In genomic region chr13:91464336-91464735, GRCh38 we compare ENCODE assay signal across 2 cellular contexts.
TF ChIP-seq lines count a peak whose summit lies in the region.

No MANE protein-coding gene starts in this region.

TF ChIP-seq in A549, 52 proteins besides CTCF, POLR2A, EP300 and RAD21 (continued from another document):
- no peak for TF ChIP-seq PBX3 (IDR thresholded peaks at IDR 0.05)
- TF ChIP-seq E2F6 (IDR thresholded peaks at IDR 0.05; ENCODE audit: borderline replicate concordance, low read depth), result no peak
- TF ChIP-seq NFE2L2 (conservative IDR thresholded peaks at IDR 0.05; ENCODE audit: low read length), result peak; percentile 61
- TF ChIP-seq TP53 (CRISPR knock-in tag; IDR thresholded peaks at IDR 0.05), result no peak

TF ChIP-seq in K562, 482 proteins besides CTCF, POLR2A, EP300 and RAD21 (continued from another document):
- TF ChIP-seq ZNF407 (IDR thresholded peaks at IDR 0.05; ENCODE audit: low read depth) (no peak), RUNX1 (IDR thresholded peaks at IDR 0.05; ENCODE audit: low read depth) (no peak), PTTG1 (tag; IDR thresholded peaks at IDR 0.05; ENCODE audit: low read depth) (no peak), ZFP91 (CRISPR knock-in tag; IDR thresholded peaks at IDR 0.05) (no peak), NFIC (IDR thresholded peaks at IDR 0.05) (no peak), RBM14 (IDR thresholded peaks at IDR 0.05; ENCODE audit: borderline replicate concordance, insufficient read depth, low read depth, low read length) (no peak), NFE2L1 (tag; IDR thresholded peaks at IDR 0.05; ENCODE audit: borderline replicate concordance, low read depth) (peak; percentile 87), MAFK (IDR thresholded peaks at IDR 0.05; ENCODE audit: low read length) (peak; percentile 77), MAFG (tag; conservative IDR thresholded peaks at IDR 0.05) (peak; percentile 95), NFATC3 (IDR thresholded peaks at IDR 0.05) (no peak), ZNF316 (IDR thresholded peaks at IDR 0.05) (peak; percentile 94), NUFIP1 (IDR thresholded peaks at IDR 0.05; ENCODE audit: partially characterized antibody) (no peak), GATAD2A (IDR thresholded peaks at IDR 0.05) (0 out of 2 replicates have a peak, but pooled peaks have one; percentile 32), MAFF (IDR thresholded peaks at IDR 0.05; ENCODE audit: low read length) (peak; percentile 78), CEBPG (CRISPR knock-in tag; IDR thresholded peaks at IDR 0.05) (no peak), CEBPG (tag; conservative IDR thresholded peaks at IDR 0.05 in 1 of 2, IDR thresholded peaks at IDR 0.05 in 1 of 2) (no peak), ZNF707 (CRISPR knock-in tag; conservative IDR thresholded peaks at IDR 0.05) (no peak), MCM7 (IDR thresholded peaks at IDR 0.05) (0 out of 4 replicates have a peak, but pooled peaks of 1 of the 2 experiments have one; percentile 18), ZFX (CRISPR knock-in tag; IDR thresholded peaks at IDR 0.05) (no peak), CHAMP1 (IDR thresholded peaks at IDR 0.05) (no peak), SMC3 (conservative IDR thresholded peaks at IDR 0.05; ENCODE audit: insufficient read depth, low read depth, low read length) (no peak), FOXP4 (CRISPR knock-in tag; IDR thresholded peaks at IDR 0.05; ENCODE audit: borderline replicate concordance) (no peak), CREBBP (IDR thresholded peaks at IDR 0.05; ENCODE audit: low read depth, low read length) (no peak), C11orf30 (IDR thresholded peaks at IDR 0.05; ENCODE audit: low read depth) (peak; percentile 71), PCBP2 (IDR thresholded peaks at IDR 0.05; ENCODE audit: low read depth, low read length, poor library complexity, severe bottlenecking) (no peak)
